8 cellular contexts compared by ENCODE assay signal in the genomic region with DNA sequence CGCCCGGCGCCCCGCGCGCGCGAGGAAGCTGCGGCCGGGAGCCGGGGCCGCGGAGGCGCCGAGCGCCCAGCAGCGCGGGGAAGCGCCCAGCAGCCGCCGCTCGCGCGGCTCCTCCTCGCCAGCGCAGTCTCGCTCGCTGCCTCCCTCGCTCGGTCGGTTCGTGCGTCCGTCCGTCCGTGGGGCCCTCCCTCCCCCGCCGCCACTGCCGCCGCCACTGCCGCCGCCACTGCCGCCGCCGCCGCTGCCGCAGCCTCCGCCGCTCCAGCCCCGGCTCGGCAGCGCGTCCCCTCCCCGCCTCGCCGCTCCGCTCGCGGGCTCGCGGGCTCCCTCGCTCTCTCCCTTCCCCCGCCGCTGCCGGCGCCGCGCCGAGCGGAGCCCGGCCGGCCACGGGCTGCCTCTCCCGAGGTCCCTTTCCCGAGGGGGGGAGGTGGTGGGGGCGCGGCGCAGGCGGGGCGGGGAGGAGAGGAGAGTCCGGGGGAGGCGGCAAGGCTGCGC. TPM values are rescaled to one million over a fixed set of nuclear protein-coding genes. Genes with fewer than 3 reads are reported as not detected.
A peak's percentile ranks its signal among the peaks of the same experiment; 100 is the strongest.
DNase-seq lines count a peak whose midpoint lies in the region; ATAC-seq lines count a peak whose summit lies in the region.

A gene (minus strand): TSS at position 138 of the 495 bp plus-strand sequence.

- no peak within 1 kb of the TSS for H3K27ac Mint-ChIP-seq in stimulated activated effector memory CD8-positive, alpha-beta T cell treated with anti-CD3 and anti-CD28 coated beads, Interleukin-12 subunit alpha, Interleukin-12 subunit beta, amount 100 ng/mL, for 72 hours

- H3K9me3 Mint-ChIP-seq in stimulated activated effector memory CD8-positive, alpha-beta T cell treated with anti-CD3 and anti-CD28 coated beads, Interleukin-12 subunit alpha, Interleukin-12 subunit beta, amount 100 ng/mL, for 72 hours = no peaks in the 10 kb centered on the region

- ATAC-seq in stimulated activated effector memory CD8-positive, alpha-beta T cell treated with anti-CD3 and anti-CD28 coated beads, Interleukin-12 subunit alpha, Interleukin-12 subunit beta, amount 100 ng/mL, for 72 hours = no peak
- no peak for ATAC-seq in GM21717 (IDR thresholded peaks at IDR 0.05; ENCODE audit: unreplicated experiment)
- ATAC-seq in HG03045 (IDR thresholded peaks at IDR 0.05; ENCODE audit: unreplicated experiment) = no peak

- no peaks in the 10 kb centered on the region for H3K9me3 ChIP-seq in ES-I3 (ENCODE audit: control insufficient read depth, insufficient read depth, low read length)

- H3K36me3 ChIP-seq in ES-I3 (ENCODE audit: insufficient read depth, low read length) = no peaks in the 10 kb centered on the region

- H3K9ac ChIP-seq in ES-I3 (ENCODE audit: low read depth, low read length) = peak within 1 kb of the TSS; percentile 37

- peak; percentile 41 for DNase-seq in NCI-H1105 treated with DMSO at 0.1 percent for 48 hours (lab: John Stamatoyannopoulos, UW)
- DNase-seq in cerebellum (ENCODE audit: low spot score) = peak; percentile 57
- DNase-seq in left kidney (ENCODE audit: low read depth, low spot score) = peak; percentile 71
- no peak for DNase-seq in stimulated activated effector memory CD8-positive, alpha-beta T cell treated with anti-CD3 and anti-CD28 coated beads, Interleukin-12 subunit alpha, Interleukin-12 subunit beta, amount 100 ng/mL, for 72 hours (ENCODE audit: low spot score in 2 of 2)
- DNase-seq in NCI-H2081 treated with DMSO at 0.1 percent for 48 hours (lab: John Stamatoyannopoulos, UW) = no peak

- no peaks in the 10 kb centered on the region for H3K36me3 Mint-ChIP-seq in stimulated activated effector memory CD8-positive, alpha-beta T cell treated with anti-CD3 and anti-CD28 coated beads, Interleukin-12 subunit alpha, Interleukin-12 subunit beta, amount 100 ng/mL, for 72 hours

- peaks cover 6% of the 10 kb centered on the region for H3K4me1 Mint-ChIP-seq in stimulated activated effector memory CD8-positive, alpha-beta T cell treated with anti-CD3 and anti-CD28 coated beads, Interleukin-12 subunit alpha, Interleukin-12 subunit beta, amount 100 ng/mL, for 72 hours

- H3K4me1 ChIP-seq in ES-I3 (ENCODE audit: insufficient read depth, low read length) = no peaks in the 10 kb centered on the region

- peak within 1 kb of the TSS; percentile 54 for H3K4me3 Mint-ChIP-seq in stimulated activated effector memory CD8-positive, alpha-beta T cell treated with anti-CD3 and anti-CD28 coated beads, Interleukin-12 subunit alpha, Interleukin-12 subunit beta, amount 100 ng/mL, for 72 hours

RNA-seq across cellular contexts. Expression of the gene that starts here (rescaled TPM):
- total RNA-seq in cerebellum = 34.1 TPM

Comparison
In these comparisons a context has a peak if more than half of its experiments do, and no peak if none do; other contexts are left out.
1. DNase-seq: peak in NCI-H1105 treated with DMSO at 0.1 percent for 48 hours (single experiment), cerebellum (single experiment) and left kidney (single experiment); none in stimulated activated effector memory CD8-positive, alpha-beta T cell treated with anti-CD3 and anti-CD28 coated beads, Interleukin-12 subunit alpha, Interleukin-12 subunit beta, amount 100 ng/mL, for 72 hours (0 of 2) and NCI-H2081 treated with DMSO at 0.1 percent for 48 hours (single experiment).